10 cellular contexts compared by ENCODE assay signal in the genomic region with DNA sequence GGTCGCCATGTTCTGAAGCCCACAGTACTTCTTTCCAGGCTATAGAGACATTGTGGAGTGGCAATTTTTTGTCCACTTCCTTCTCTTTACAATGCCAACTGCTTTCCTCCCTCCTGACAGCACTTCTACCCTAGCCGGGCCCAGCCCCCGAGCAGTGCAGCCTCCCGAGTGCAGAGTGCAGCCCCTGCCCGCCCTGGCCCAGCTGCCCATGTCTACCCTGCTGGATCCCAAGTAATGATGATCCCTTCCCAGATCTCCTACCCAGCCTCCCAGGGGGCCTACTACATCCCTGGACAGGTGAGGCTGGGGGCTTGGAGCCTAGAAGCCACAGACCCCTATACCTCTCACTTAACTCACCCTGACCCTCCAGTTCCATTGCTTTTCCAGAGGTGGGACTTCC. TPM values are rescaled to one million over a fixed set of nuclear protein-coding genes. Genes with fewer than 3 reads are reported as not detected.
DNase-seq lines count a peak whose midpoint lies in the region; ATAC-seq, FAIRE-seq and TF ChIP-seq lines count a peak whose summit lies in the region.
"Had no signal": no experiment of that assay in that cellular context is flagged by ENCODE, and none has a peak within 500 bp of the region (broad histone marks: within the 10 kb centered on the region; RNA-seq: fewer than 3 reads in every experiment).

No MANE protein-coding gene starts in this region.

- in situ Hi-C loops in GM12878 (cut with MboI): no loop called here

- no peak overlapping the region for H3K18ac ChIP-seq in mesenchymal stem cell (ENCODE audit: low read depth in 1 of 2, low read length in 2 of 2)

- H3K27ac ChIP-seq in ACC112 (ENCODE audit: low read depth, low read length) (no peak overlapping the region), HUES64 (ENCODE audit: low read depth, low read length) (no peak overlapping the region), GM12878 (ENCODE audit: control insufficient read depth, insufficient read depth) (no peak overlapping the region), mesenchymal stem cell (ENCODE audit: low read length, poor library complexity, severe bottlenecking) (peak overlapping the region; percentile 30)

- H3K14ac ChIP-seq in mesenchymal stem cell (ENCODE audit: low read length in 2 of 2): peak overlapping the region in 1 of 2 experiments; percentile 31

- RAD21 ChIA-PET in GM12878 (lab: Charles Lee; ENCODE audit: unreplicated experiment): no interaction called here

- H4K8ac ChIP-seq in mesenchymal stem cell (ENCODE audit: low read length): no peak overlapping the region

- H3K79me1 ChIP-seq in mesenchymal stem cell (replicated peaks; ENCODE audit: low read length, poor library complexity, severe bottlenecking): peaks cover 10% of the 10 kb centered on the region

- no peak overlapping the region for H3K23ac ChIP-seq in mesenchymal stem cell (ENCODE audit: low read length in 2 of 2)

- no peak for TF ChIP-seq EP300 in GM12878 (IDR thresholded peaks at IDR 0.05; ENCODE audit: borderline replicate concordance in 1 of 2, control insufficient read depth in 1 of 2, low read depth in 2 of 2, low read length in 2 of 2)

- TSS peak; percentile 50 for BruUV-seq in GM12878 (replicated peaks; lab: Mats Ljungman, UMichigan)

- H2BK12ac ChIP-seq in mesenchymal stem cell (ENCODE audit: low read length in 2 of 2): no peak overlapping the region

- no peak for TF ChIP-seq CTCF in GM12878 (IDR thresholded peaks at IDR 0.05 in 2 of 3, conservative IDR thresholded peaks at IDR 0.05 in 1 of 3; ENCODE audit: control insufficient read depth in 2 of 3, extremely low read depth in 1 of 3, insufficient read depth in 1 of 3, low read depth in 3 of 3, low read length in 3 of 3)
- TF ChIP-seq CTCF in mucosa of descending colon (IDR thresholded peaks at IDR 0.05): no peak

- DNase-seq in GM12878 (ENCODE audit: low read depth, low spot score): no peak
- DNase-seq in mesenchymal stem cell: no peak
- no peak for DNase-seq in NCI-H526 treated with DMSO at 0.1 percent for 48 hours (lab: John Stamatoyannopoulos, UW)
- DNase-seq in stimulated activated naive CD4-positive, alpha-beta T cell (lab: John Stamatoyannopoulos, UW): no peak
- no peak for DNase-seq in mucosa of descending colon
- DNase-seq: midbrain had no signal

- H3K9ac ChIP-seq in HUES64 (ENCODE audit: low read depth, low read length) (peak overlapping the region; percentile 36; the same call in 1 of the 2 replicates), GM12878 (ENCODE audit: control insufficient read depth, insufficient read depth, low read length) (peak overlapping the region; percentile 26; the same call in 1 of the 2 replicates), mesenchymal stem cell (ENCODE audit: low read length) (peak overlapping the region; percentile 96)

- intact Hi-C loops in GM12878 (cut with micrococcal nuclease; ENCODE audit: unreplicated experiment) (loop anchor here (5.0 kb wide), 1 partner anchor 45 kb away; the partner anchor contains the start of genes CLCN2 and POLR2H), mucosa of descending colon (cut with DNase I, micrococcal nuclease) (no loop called here)

- POLR2A ChIA-PET in GM12878 (lab: Charles Lee): no interaction called here

- WGBS in HUES64: 93% methylated on average over 5 of the region's 5 CpGs
- 21% methylated on average over 4 of the region's 5 CpGs for WGBS in GM12878 (ENCODE audit: insufficient coverage, insufficient replicate concordance, low lambda C conversion rate, missing lambda C conversion rate)
- 98% methylated on average over 5 of the region's 5 CpGs for WGBS in mesenchymal stem cell

- no peak overlapping the region for H2BK120ac ChIP-seq in mesenchymal stem cell (ENCODE audit: low read depth, low read length)

- CTCF ChIA-PET in GM12878 (lab: Yijun Ruan, JAX): interaction anchor here (1.2 kb wide), 1 partner anchor 38 kb away, joined by 3 read pairs; no protein-coding TSS in a partner anchor

- H3K4me3 ChIP-seq in ACC112 (ENCODE audit: low read depth, low read length) (peak overlapping the region; percentile 99), HUES64 (ENCODE audit: low read length) (peak overlapping the region; percentile 67; the same call in 1 of the 2 replicates), GM12878 (peak overlapping the region; percentile 100), mesenchymal stem cell (ENCODE audit: insufficient read depth in 1 of 2, low read depth in 1 of 2, low read length in 2 of 2) (peak overlapping the region in 1 of 2 experiments; percentile 92), mucosa of descending colon (no peak overlapping the region)

- H2BK5ac ChIP-seq in mesenchymal stem cell (ENCODE audit: low read depth, low read length, poor library complexity, severe bottlenecking): no peak overlapping the region

- ATAC-seq in GM12878: no peak
- ATAC-seq in mucosa of descending colon: no peak
- ATAC-seq in GM19452 (IDR thresholded peaks at IDR 0.05; ENCODE audit: unreplicated experiment): no peak

- no peak for TF ChIP-seq POLR2A in GM12878 (IDR thresholded peaks at IDR 0.05; ENCODE audit: low read depth, low read length)

- peaks cover 30% of the 10 kb centered on the region for H3K36me3 ChIP-seq in ACC112 (ENCODE audit: insufficient read depth, low read length)
- H3K36me3 ChIP-seq in HUES64 (ENCODE audit: insufficient read depth, low read length): peaks cover 59% of the 10 kb centered on the region
- peaks cover 28 to 38% of the 10 kb centered on the region in 2 experiments for H3K36me3 ChIP-seq in GM12878 (ENCODE audit: control insufficient read depth in 2 of 2, insufficient read depth in 2 of 2, low read length in 1 of 2)
- H3K36me3 ChIP-seq in mesenchymal stem cell (ENCODE audit: control insufficient read depth in 1 of 2, insufficient read depth in 2 of 2, low read depth in 1 of 2, low read length in 2 of 2): peaks cover 44% of the 10 kb centered on the region in 2 experiments
- peaks cover 13% of the 10 kb centered on the region for H3K36me3 ChIP-seq in mucosa of descending colon (ENCODE audit: low read depth)

- H3K9me3 ChIP-seq in HUES64 (ENCODE audit: insufficient read depth, low read depth, low read length): no peaks in the 10 kb centered on the region
- H3K9me3 ChIP-seq in GM12878 (replicated peaks; ENCODE audit: control insufficient read depth, insufficient read depth, low read length): no peaks in the 10 kb centered on the region
- H3K9me3 ChIP-seq in mesenchymal stem cell (ENCODE audit: control insufficient read depth, low read length): no peaks in the 10 kb centered on the region
- no peaks in the 10 kb centered on the region for H3K9me3 ChIP-seq in mucosa of descending colon

- peaks cover 69% of the 10 kb centered on the region for H3K79me2 ChIP-seq in ACC112 (ENCODE audit: control insufficient read depth, insufficient read depth, low read length, unreplicated experiment)
- H3K79me2 ChIP-seq in GM12878 (ENCODE audit: control insufficient read depth, insufficient read depth, low read length): peaks cover 58% of the 10 kb centered on the region

- no peak overlapping the region for H2BK15ac ChIP-seq in mesenchymal stem cell (ENCODE audit: low read depth, poor library complexity, severe bottlenecking)

- H4K20me1 ChIP-seq in GM12878 (ENCODE audit: control insufficient read depth, insufficient read depth): peaks cover 12% of the 10 kb centered on the region

- H4K91ac ChIP-seq in mesenchymal stem cell (ENCODE audit: low read length): no peak overlapping the region

- peaks cover 48% of the 10 kb centered on the region for H3K4me1 ChIP-seq in ACC112 (ENCODE audit: control insufficient read depth, insufficient read depth, low read length, unreplicated experiment)
- peaks cover 8% of the 10 kb centered on the region; the same call in 1 of the 2 replicates for H3K4me1 ChIP-seq in HUES64 (ENCODE audit: insufficient read depth, low read length)
- peaks cover 3% of the 10 kb centered on the region; the same call in 1 of the 2 replicates for H3K4me1 ChIP-seq in GM12878 (ENCODE audit: control insufficient read depth, insufficient read depth, low read length)
- H3K4me1 ChIP-seq in mesenchymal stem cell (ENCODE audit: control insufficient read depth, insufficient read depth, low read depth, low read length): peaks cover 32% of the 10 kb centered on the region
- peaks cover 46% of the 10 kb centered on the region for H3K4me1 ChIP-seq in mucosa of descending colon (ENCODE audit: low read depth)

- H3K27me3 ChIP-seq in ACC112 (ENCODE audit: insufficient read depth, low read length) (no peaks in the 10 kb centered on the region), HUES64 (ENCODE audit: insufficient read depth, low read length) (no peaks in the 10 kb centered on the region), GM12878 (replicated peaks in 1 of 2; ENCODE audit: control insufficient read depth in 2 of 2, insufficient read depth in 2 of 2, low read length in 1 of 2) (no peaks in the 10 kb centered on the region), mesenchymal stem cell (ENCODE audit: control insufficient read depth in 1 of 2, insufficient read depth in 1 of 2, low read length in 2 of 2) (no peaks in the 10 kb centered on the region)

- TF ChIP-seq RAD21 in GM12878 (IDR thresholded peaks at IDR 0.05; ENCODE audit: insufficient read depth, low read depth, low read length): no peak

- H2AFZ ChIP-seq in ACC112 (ENCODE audit: low read length, unreplicated experiment) (no peak overlapping the region), GM12878 (ENCODE audit: control insufficient read depth, low read depth, low read length) (no peak overlapping the region), mesenchymal stem cell (ENCODE audit: low read depth, low read length) (no peak overlapping the region)

- peak overlapping the region; percentile 95 for H3K4me2 ChIP-seq in GM12878 (ENCODE audit: control insufficient read depth, insufficient read depth)
- H3K4me2 ChIP-seq in mesenchymal stem cell (ENCODE audit: low read length, poor library complexity, severe bottlenecking): peak overlapping the region; percentile 86

- SMC1A ChIA-PET in GM12878 (lab: Charles Lee; ENCODE audit: uncharacterized antibody, unreplicated experiment): no interaction called here

- H2AK5ac ChIP-seq in mesenchymal stem cell (ENCODE audit: low read length, severe bottlenecking): peak overlapping the region; percentile 31

- no peak for FAIRE-seq in GM12878 (lab: Jason Lieb, UNC)

- H3K4ac ChIP-seq in mesenchymal stem cell (ENCODE audit: low read depth in 1 of 2, low read length in 2 of 2): no peak overlapping the region

RNA-seq across cellular contexts. Expression of gene EIF4G1, which starts 2.8 kb away (rescaled TPM):
- polyA plus RNA-seq in HUES64 (2013, experiment 1 of 2): 274 TPM
- 233 TPM for polyA plus RNA-seq in HUES64 (2013, experiment 2 of 2)
- 106 and 122 TPM in 2 replicates for total RNA-seq in GM12878 (2013; cell fraction: nucleolus; rRNA removed)
- total RNA-seq in GM12878 (2014; rRNA removed) (228 and 252 TPM in 2 replicates), GM12878 (2014; rRNA removed; fragmentation: Illumina TruSeq; extraction: Trizol) (122 and 128 TPM in 2 replicates), GM12878 (2021) (454 and 462 TPM in 2 replicates), mucosa of descending colon (100 to 1,000 TPM; 256 to 305 (median 267) TPM)
- polyA plus RNA-seq in GM12878 (2011; ENCODE audit: low read depth): 106 TPM
- polyA plus RNA-seq in GM12878 (2011; rRNA removed) (62.1 and 222 TPM in 2 replicates), GM12878 (2014; fragmentation: Illumina TruSeq; extraction: Trizol) (153 and 254 TPM in 2 replicates), GM12878 (2014; fragmentation: Nextera tagmentation; extraction: Ambion mirVana) (10 to 100 TPM in 1 of 2 experiments, 1 to 10 TPM in 1; 5.7 to 12.9 TPM), GM12878 (2014; rRNA removed) (210 and 265 TPM in 2 replicates), GM12878 (2016; fragmentation: Nextera tagmentation; extraction: Ambion mirVana) (100 to 1,000 TPM; 281 to 283 TPM)
- polyA plus RNA-seq in GM12878 (2011; cell fraction: cytosol; rRNA removed): 204 and 234 TPM in 2 replicates
- polyA plus RNA-seq in GM12878 (2011; cell fraction: nucleus; rRNA removed): 249 and 346 TPM in 2 replicates
- 133 and 185 TPM in 2 replicates for polyA plus RNA-seq in GM12878 (2012)
- polyA minus RNA-seq in GM12878 (2011; rRNA and poly(A)+ RNA removed): 206 and 264 TPM in 2 replicates
- 130 and 143 TPM in 2 replicates for polyA minus RNA-seq in GM12878 (2011; cell fraction: cytosol; rRNA and poly(A)+ RNA removed)
- polyA minus RNA-seq in GM12878 (2011; cell fraction: nucleus; rRNA and poly(A)+ RNA removed): 61.2 and 130 TPM in 2 replicates
- polyA plus RNA-seq in mesenchymal stem cell (2013, experiment 1 of 2): 188 TPM
- polyA plus RNA-seq in mesenchymal stem cell (2013, experiment 2 of 2): 185 TPM

RNA-seq across cellular contexts. Expression of gene PSMD2, which starts 18.2 kb away (rescaled TPM):
- 318 TPM for polyA plus RNA-seq in HUES64 (2013, experiment 1 of 2)
- 313 TPM for polyA plus RNA-seq in HUES64 (2013, experiment 2 of 2)
- 88.7 and 105 TPM in 2 replicates for total RNA-seq in GM12878 (2013; cell fraction: nucleolus; rRNA removed)
- total RNA-seq in GM12878 (2014; rRNA removed) (247 and 268 TPM in 2 replicates), GM12878 (2014; rRNA removed; fragmentation: Illumina TruSeq; extraction: Trizol) (167 and 176 TPM in 2 replicates), GM12878 (2021) (225 and 235 TPM in 2 replicates), mucosa of descending colon (100 to 1,000 TPM; 160 to 223 (median 176) TPM)
- 66.1 TPM for polyA plus RNA-seq in GM12878 (2011; ENCODE audit: low read depth)
- polyA plus RNA-seq in GM12878 (2011; rRNA removed) (94.2 and 168 TPM in 2 replicates), GM12878 (2014; fragmentation: Illumina TruSeq; extraction: Trizol) (144 and 205 TPM in 2 replicates), GM12878 (2014; fragmentation: Nextera tagmentation; extraction: Ambion mirVana) (100 to 1,000 TPM; 103 to 111 TPM), GM12878 (2014; rRNA removed) (188 and 189 TPM in 2 replicates), GM12878 (2016; fragmentation: Nextera tagmentation; extraction: Ambion mirVana) (100 to 1,000 TPM; 471 to 515 TPM)
- 200 and 254 TPM in 2 replicates for polyA plus RNA-seq in GM12878 (2011; cell fraction: cytosol; rRNA removed)
- polyA plus RNA-seq in GM12878 (2011; cell fraction: nucleus; rRNA removed): 192 and 222 TPM in 2 replicates
- polyA plus RNA-seq in GM12878 (2012): 103 and 128 TPM in 2 replicates
- polyA minus RNA-seq in GM12878 (2011; rRNA and poly(A)+ RNA removed): 297 and 298 TPM in 2 replicates
- 105 and 156 TPM in 2 replicates for polyA minus RNA-seq in GM12878 (2011; cell fraction: cytosol; rRNA and poly(A)+ RNA removed)
- 70.0 and 114 TPM in 2 replicates for polyA minus RNA-seq in GM12878 (2011; cell fraction: nucleus; rRNA and poly(A)+ RNA removed)
- 121 TPM for polyA plus RNA-seq in mesenchymal stem cell (2013, experiment 1 of 2)
- 116 TPM for polyA plus RNA-seq in mesenchymal stem cell (2013, experiment 2 of 2)

RNA-seq across cellular contexts. Expression of gene FAM131A, which starts 20.2 kb away (rescaled TPM):
- 11.5 TPM for polyA plus RNA-seq in HUES64 (2013, experiment 1 of 2)
- polyA plus RNA-seq in HUES64 (2013, experiment 2 of 2): 12.2 TPM
- 11.0 and 11.8 TPM in 2 replicates for total RNA-seq in GM12878 (2013; cell fraction: nucleolus; rRNA removed)
- 4.0 and 4.5 TPM in 2 replicates for total RNA-seq in GM12878 (2014; rRNA removed)
- 1.4 and 1.9 TPM in 2 replicates for total RNA-seq in GM12878 (2014; rRNA removed; fragmentation: Illumina TruSeq; extraction: Trizol)
- total RNA-seq in GM12878 (2021): 3.0 and 5.0 TPM in 2 replicates
- polyA plus RNA-seq in GM12878 (2011; ENCODE audit: low read depth): 1.5 TPM
- 0.17 and 0.42 TPM in 2 replicates for polyA plus RNA-seq in GM12878 (2011; rRNA removed)
- 0.45 and 0.77 TPM in 2 replicates for polyA plus RNA-seq in GM12878 (2011; cell fraction: cytosol; rRNA removed)
- polyA plus RNA-seq in GM12878 (2011; cell fraction: nucleus; rRNA removed): 1.0 and 1.5 TPM in 2 replicates
- polyA plus RNA-seq in GM12878 (2012): 2.1 and 3.3 TPM in 2 replicates
- 0.74 and 1.4 TPM in 2 replicates for polyA plus RNA-seq in GM12878 (2014; fragmentation: Illumina TruSeq; extraction: Trizol)
- polyA plus RNA-seq in GM12878 (2014; fragmentation: Nextera tagmentation; extraction: Ambion mirVana): under 1 TPM; 0.31 to 0.47 TPM
- polyA plus RNA-seq in GM12878 (2014; rRNA removed): 4.5 and 5.1 TPM in 2 replicates
- 1 to 10 TPM; 1.0 to 1.7 TPM for polyA plus RNA-seq in GM12878 (2016; fragmentation: Nextera tagmentation; extraction: Ambion mirVana)
- polyA minus RNA-seq in GM12878 (2011; rRNA and poly(A)+ RNA removed): 0.15 and 0.72 TPM in 2 replicates
- polyA minus RNA-seq in GM12878 (2011; cell fraction: cytosol; rRNA and poly(A)+ RNA removed): not detected in 2 replicates
- 0.36 and 3.0 TPM in 2 replicates for polyA minus RNA-seq in GM12878 (2011; cell fraction: nucleus; rRNA and poly(A)+ RNA removed)
- 6.7 TPM for polyA plus RNA-seq in mesenchymal stem cell (2013, experiment 1 of 2)
- polyA plus RNA-seq in mesenchymal stem cell (2013, experiment 2 of 2): 6.8 TPM
- 10 to 100 TPM; 14.1 to 29.8 (median 16.4) TPM for total RNA-seq in mucosa of descending colon

RNA-seq across cellular contexts. Expression of gene ECE2, which starts 41.4 kb away (rescaled TPM):
- not detected for polyA plus RNA-seq in HUES64 (2013, experiment 1 of 2)
- not detected for polyA plus RNA-seq in HUES64 (2013, experiment 2 of 2)
- total RNA-seq in GM12878 (2013; cell fraction: nucleolus; rRNA removed): not detected in 2 replicates
- total RNA-seq in GM12878 (2014; rRNA removed) (not detected in 2 replicates), GM12878 (2014; rRNA removed; fragmentation: Illumina TruSeq; extraction: Trizol) (not detected in 2 replicates), GM12878 (2021) (not detected in 2 replicates), mucosa of descending colon (1 to 10 TPM in 1 of 3 donors, under 1 TPM in 1, not detected in 1; 0.19 to 2.2 TPM)
- not detected for polyA plus RNA-seq in GM12878 (2011; ENCODE audit: low read depth)
- polyA plus RNA-seq in GM12878 (2011; rRNA removed) (not detected in 2 replicates), GM12878 (2014; fragmentation: Illumina TruSeq; extraction: Trizol) (not detected in 2 replicates), GM12878 (2014; fragmentation: Nextera tagmentation; extraction: Ambion mirVana) (not detected), GM12878 (2014; rRNA removed) (not detected in 2 replicates), GM12878 (2016; fragmentation: Nextera tagmentation; extraction: Ambion mirVana) (not detected)
- polyA plus RNA-seq in GM12878 (2011; cell fraction: cytosol; rRNA removed): not detected in 2 replicates
- not detected in 2 replicates for polyA plus RNA-seq in GM12878 (2011; cell fraction: nucleus; rRNA removed)
- polyA plus RNA-seq in GM12878 (2012): not detected in 2 replicates
- polyA minus RNA-seq in GM12878 (2011; rRNA and poly(A)+ RNA removed): not detected in 2 replicates
- polyA minus RNA-seq in GM12878 (2011; cell fraction: cytosol; rRNA and poly(A)+ RNA removed): not detected in 2 replicates
- not detected in 2 replicates for polyA minus RNA-seq in GM12878 (2011; cell fraction: nucleus; rRNA and poly(A)+ RNA removed)
- polyA plus RNA-seq in mesenchymal stem cell (2013, experiment 1 of 2): not detected
- polyA plus RNA-seq in mesenchymal stem cell (2013, experiment 2 of 2): not detected
- total RNA-seq: HT1080 had no signal

RNA-seq across cellular contexts. Expression of gene CLCN2, which starts 44.2 kb away (rescaled TPM):
- polyA plus RNA-seq in HUES64 (2013, experiment 1 of 2): 9.1 TPM
- 8.7 TPM for polyA plus RNA-seq in HUES64 (2013, experiment 2 of 2)
- total RNA-seq in GM12878 (2013; cell fraction: nucleolus; rRNA removed): 3.0 and 3.7 TPM in 2 replicates
- total RNA-seq in GM12878 (2014; rRNA removed) (1.4 and 1.5 TPM in 2 replicates), GM12878 (2014; rRNA removed; fragmentation: Illumina TruSeq; extraction: Trizol) (0.85 and 1.0 TPM in 2 replicates), GM12878 (2021) (1.7 and 2.6 TPM in 2 replicates), mucosa of descending colon (100 to 1,000 TPM in 1 of 3 donors, 10 to 100 TPM in 2; 31.1 to 105 (median 72.0) TPM)
- 0.60 TPM for polyA plus RNA-seq in GM12878 (2011; ENCODE audit: low read depth)
- polyA plus RNA-seq in GM12878 (2011; rRNA removed) (0.22 and 0.80 TPM in 2 replicates), GM12878 (2014; fragmentation: Illumina TruSeq; extraction: Trizol) (0.89 and 1.1 TPM in 2 replicates), GM12878 (2014; fragmentation: Nextera tagmentation; extraction: Ambion mirVana) (under 1 TPM in 1 of 2 experiments, not detected in 1; 0.13 TPM), GM12878 (2014; rRNA removed) (2.4 and 2.5 TPM in 2 replicates), GM12878 (2016; fragmentation: Nextera tagmentation; extraction: Ambion mirVana) (under 1 TPM; 0.73 to 0.79 TPM)
- polyA plus RNA-seq in GM12878 (2011; cell fraction: cytosol; rRNA removed): 0.39 and 0.79 TPM in 2 replicates
- 6.9 and 9.4 TPM in 2 replicates for polyA plus RNA-seq in GM12878 (2011; cell fraction: nucleus; rRNA removed)
- polyA plus RNA-seq in GM12878 (2012): 0.77 and 0.91 TPM in 2 replicates
- 1.0 and 1.9 TPM in 2 replicates for polyA minus RNA-seq in GM12878 (2011; rRNA and poly(A)+ RNA removed)
- 0.62 TPM in 1 of 2 replicates, not detected in the other for polyA minus RNA-seq in GM12878 (2011; cell fraction: cytosol; rRNA and poly(A)+ RNA removed)
- 4.8 and 9.9 TPM in 2 replicates for polyA minus RNA-seq in GM12878 (2011; cell fraction: nucleus; rRNA and poly(A)+ RNA removed)
- 2.3 TPM for polyA plus RNA-seq in mesenchymal stem cell (2013, experiment 1 of 2)
- 2.1 TPM for polyA plus RNA-seq in mesenchymal stem cell (2013, experiment 2 of 2)

Comparison
In these comparisons a context has a peak if more than half of its experiments do, and no peak if none do; other contexts are left out.
1. H3K9ac ChIP-seq: peak in every context shown above with its lines; median percentile 96 in mesenchymal stem cell; 36 in HUES64; 26 in GM12878.